In the genomic region with DNA sequence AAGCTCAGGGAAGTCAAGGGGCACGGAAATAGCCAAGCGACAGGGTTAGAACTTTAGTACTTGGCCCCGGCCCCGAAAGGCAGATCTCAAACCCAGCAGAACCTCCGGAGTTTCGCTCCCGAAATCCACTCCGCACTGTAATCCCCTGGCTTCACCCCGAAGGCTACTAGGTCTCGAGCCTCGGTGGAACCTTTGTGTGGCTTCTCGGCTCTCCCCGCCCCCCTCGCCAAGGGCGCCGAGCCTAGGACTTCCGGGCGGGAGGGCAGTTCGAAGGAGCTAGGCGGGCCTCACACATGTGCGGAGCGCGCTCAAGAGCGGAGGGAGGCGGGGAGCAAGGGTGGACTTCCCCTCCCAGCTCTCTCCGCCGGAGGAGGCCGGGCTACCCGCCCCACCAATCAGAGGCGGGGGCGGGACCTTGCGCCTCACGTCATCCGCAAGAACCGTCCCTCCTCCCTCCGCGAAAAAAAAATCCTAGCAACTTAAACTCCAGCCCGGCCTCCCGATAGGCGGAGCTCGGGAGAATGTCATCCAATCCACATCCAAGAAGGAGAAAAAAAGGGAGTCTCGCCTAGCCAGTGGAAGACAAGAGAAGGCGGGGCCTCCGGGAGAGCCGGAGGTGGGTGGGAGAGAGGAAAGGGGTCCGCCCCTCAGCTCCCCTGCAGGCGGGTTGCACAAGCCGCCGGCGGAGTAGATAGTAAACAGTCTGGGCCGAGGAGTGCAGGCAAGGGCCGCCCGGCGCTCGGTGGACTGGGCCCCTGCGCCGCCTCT, we compare ENCODE assay signal across 8 cellular contexts. TPM values are rescaled to one million over a fixed set of nuclear protein-coding genes. Genes with fewer than 3 reads are reported as not detected.
DNase-seq lines count a peak whose midpoint lies in the region; ATAC-seq, FAIRE-seq and TF ChIP-seq lines count a peak whose summit lies in the region.

No MANE protein-coding gene starts in this region.

- H3K4me1 Mint-ChIP-seq in activated CD4-positive, alpha-beta T cell treated with anti-CD3 and anti-CD28 coated beads for 36 hours: peaks cover 18% of the 10 kb centered on the region

- CTCF ChIA-PET in activated CD4-positive, alpha-beta T cell treated with anti-CD3 and anti-CD28 coated beads for 36 hours (lab: Charles Lee): interaction anchor here (0.6 to 4.8 kb wide), 7 partner anchors 13 to 937 kb away, joined by 3 to 37 read pairs (median 4); a partner anchor contains a TSS

- H3K4me3 Mint-ChIP-seq in activated CD4-positive, alpha-beta T cell treated with anti-CD3 and anti-CD28 coated beads for 36 hours: peak overlapping the region; percentile 99

- no peaks in the 10 kb centered on the region for H3K9me3 ChIP-seq in BE2C
- no peaks in the 10 kb centered on the region for H3K9me3 ChIP-seq in kidney (ENCODE audit: control insufficient read depth in 1 of 2, low read length in 2 of 2)

- POLR2A ChIA-PET in activated CD4-positive, alpha-beta T cell treated with anti-CD3 and anti-CD28 coated beads for 36 hours (lab: Charles Lee): interaction anchor here (0.5 to 7.3 kb wide), 20 partner anchors 10 to 911 kb away, joined by 3 to 83 read pairs (median 3); a partner anchor contains a TSS

- H3K27ac Mint-ChIP-seq in activated CD4-positive, alpha-beta T cell treated with anti-CD3 and anti-CD28 coated beads for 36 hours: peak overlapping the region; percentile 96

- H3K9me3 Mint-ChIP-seq in activated CD4-positive, alpha-beta T cell treated with anti-CD3 and anti-CD28 coated beads for 36 hours (ENCODE audit: low read depth): no peaks in the 10 kb centered on the region

- H3K4me3 ChIP-seq in BE2C (ENCODE audit: low read depth, low read length): peak overlapping the region; percentile 91
- peak overlapping the region; percentile 86 for H3K4me3 ChIP-seq in choroid plexus epithelial cell (ENCODE audit: low read depth, low read length)
- H3K4me3 ChIP-seq in kidney (ENCODE audit: low read length in 2 of 2): peak overlapping the region; percentile 91 to 96

- no peak for TF ChIP-seq CTCF in BE2C (IDR thresholded peaks at IDR 0.05; ENCODE audit: low read depth, low read length)
- TF ChIP-seq CTCF in choroid plexus epithelial cell (conservative IDR thresholded peaks at IDR 0.05; ENCODE audit: low read depth, low read length): no peak
- TF ChIP-seq CTCF in kidney (IDR thresholded peaks at IDR 0.05; ENCODE audit: borderline replicate concordance, extremely low read depth, insufficient read depth): no peak

- H3K27ac ChIP-seq in kidney (ENCODE audit: low read depth in 2 of 2, low read length in 2 of 2): peak overlapping the region; percentile 95 to 97

- intact Hi-C loops in activated CD4-positive, alpha-beta T cell treated with anti-CD3 and anti-CD28 coated beads for 36 hours (cut with DNase I, micrococcal nuclease): loop anchor here (1.0 to 10.0 kb wide), 22 partner anchors 47 to 1967 kb away; a partner anchor contains a TSS
- intact Hi-C loops in kidney (cut with DNase I): no loop called here

- no peaks in the 10 kb centered on the region for H3K27me3 Mint-ChIP-seq in activated CD4-positive, alpha-beta T cell treated with anti-CD3 and anti-CD28 coated beads for 36 hours

- peaks cover 2% of the 10 kb centered on the region for H3K36me3 Mint-ChIP-seq in activated CD4-positive, alpha-beta T cell treated with anti-CD3 and anti-CD28 coated beads for 36 hours (ENCODE audit: low read depth)

- peak; percentile 42 for ATAC-seq in HG03439 (IDR thresholded peaks at IDR 0.05; ENCODE audit: unreplicated experiment)
- peak; percentile 40 for ATAC-seq in activated CD4-positive, alpha-beta T cell treated with anti-CD3 and anti-CD28 coated beads for 36 hours

- H3K27me3 ChIP-seq in BE2C: no peaks in the 10 kb centered on the region

- H3K36me3 ChIP-seq in BE2C (no peaks in the 10 kb centered on the region), kidney (ENCODE audit: control insufficient read depth in 1 of 2, insufficient read depth in 2 of 2, low read length in 2 of 2) (no peaks in the 10 kb centered on the region)

- peak; percentile 99 for FAIRE-seq in kidney (lab: Jason Lieb, UNC)

- no peaks in the 10 kb centered on the region for H3K4me1 ChIP-seq in BE2C
- H3K4me1 ChIP-seq in kidney (ENCODE audit: control insufficient read depth in 1 of 2, insufficient read depth in 1 of 2, low read depth in 1 of 2, low read length in 2 of 2): peaks cover 8 to 17% of the 10 kb centered on the region in 2 donors

- peak overlapping the region; percentile 84 to 91 for H3K9ac ChIP-seq in kidney (ENCODE audit: low read length in 2 of 2)

- DNase-seq in BE2C (peak; percentile 99), GM19238 (ENCODE audit: insufficient read length, low spot score) (peak; percentile 96), NCI-H510A treated with DMSO at 0.1 percent for 48 hours (lab: John Stamatoyannopoulos, UW) (peak; percentile 95), choroid plexus epithelial cell (ENCODE audit: low read depth) (peak; percentile 100), kidney (peak; percentile 100)
- peak; percentile 98 for DNase-seq in activated CD4-positive, alpha-beta T cell treated with anti-CD3 and anti-CD28 coated beads for 36 hours
- DNase-seq in stimulated activated CD4-positive, alpha-beta T cell treated with anti-CD3 and anti-CD28 coated beads, Interleukin-15, amount 100 ng/mL, for 1 hour (ENCODE audit: low read depth in 1 of 2, low spot score in 1 of 2): peak; percentile 92 to 95

RNA-seq across cellular contexts. Expression of a gene that starts 2.4 kb away (rescaled TPM):
- 34.3 TPM for polyA plus RNA-seq in BE2C (2012; ENCODE audit: insufficient read depth, insufficient read length, low read depth)
- 10 to 100 TPM; 87.4 to 92.0 TPM for total RNA-seq in activated CD4-positive, alpha-beta T cell treated with anti-CD3 and anti-CD28 coated beads for 36 hours
- 74.3 TPM for total RNA-seq in kidney
- 9.2 TPM for polyA plus RNA-seq in kidney (ENCODE audit: insufficient read depth, low read depth, low replicate concordance)

Comparison
In these comparisons a context has a peak if more than half of its experiments do, and no peak if none do; other contexts are left out.
1. Peak in every context shown above with its lines: DNase-seq, ATAC-seq, H3K4me3 ChIP-seq and H3K27ac ChIP-seq.